Comparison of ENCODE assay signal across 13 cellular contexts in the genomic region with DNA sequence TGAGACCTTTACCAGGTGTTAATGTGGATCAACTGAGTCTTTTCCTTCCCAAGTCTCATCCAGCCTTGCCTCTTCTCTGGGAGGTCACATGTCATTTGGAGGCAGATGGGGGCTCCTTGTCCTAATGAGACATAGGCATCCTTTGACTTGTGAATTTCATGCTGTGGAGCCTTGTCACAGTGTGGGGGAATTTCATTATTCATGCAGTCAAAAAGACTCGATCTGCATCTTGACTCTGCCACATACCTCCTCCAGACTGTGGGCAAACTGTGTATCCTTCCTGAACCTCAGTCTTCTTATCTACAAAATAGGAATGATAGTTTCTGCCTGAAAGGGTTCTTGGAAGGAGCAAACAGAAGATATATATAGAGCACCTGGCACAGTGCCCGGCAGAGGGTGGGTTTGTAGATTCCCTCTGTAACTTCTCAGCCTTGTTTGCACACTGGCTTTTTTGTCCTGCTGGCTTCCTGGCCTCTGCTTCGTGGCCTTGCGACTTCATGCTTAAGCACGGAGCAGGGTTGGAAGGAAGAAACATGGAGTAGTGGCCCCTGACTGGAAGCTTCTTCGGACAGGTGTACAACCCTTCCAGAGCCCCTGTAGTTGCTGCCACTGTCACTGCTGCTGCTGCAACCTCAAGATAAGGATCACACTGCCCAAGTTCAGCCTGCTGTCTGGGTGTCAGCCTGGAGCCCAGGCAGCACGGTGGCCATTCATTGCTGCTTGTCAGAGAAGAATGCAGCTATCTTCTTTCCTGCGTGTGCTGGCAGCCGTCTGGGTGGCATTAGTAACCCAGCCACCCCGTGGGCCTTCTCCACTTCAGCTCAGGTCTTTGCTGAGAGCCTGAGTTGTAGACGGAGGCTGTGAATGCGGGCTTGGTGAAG.
DNase-seq lines count a peak whose midpoint lies in the region; ATAC-seq and TF ChIP-seq lines count a peak whose summit lies in the region.
"Had no signal": no experiment of that assay in that cellular context is flagged by ENCODE, and none has a peak within 500 bp of the region (broad histone marks: within the 10 kb centered on the region; RNA-seq: fewer than 3 reads in every experiment).

No MANE protein-coding gene starts in this region.

- H3K4me3 ChIP-seq in fibroblast of pulmonary artery (replicated peaks; ENCODE audit: low read depth, low read length) = no peak overlapping the region

- H3K4me3 Mint-ChIP-seq in stimulated activated effector memory CD8-positive, alpha-beta T cell treated with anti-CD3 and anti-CD28 coated beads, Interleukin-12 subunit alpha, Interleukin-12 subunit beta, amount 100 ng/mL, for 72 hours = no peak overlapping the region
- H3K4me3 Mint-ChIP-seq: neural crest cell had no signal

- DNase-seq in NCI-H345 treated with DMSO at 0.1 percent for 48 hours (lab: John Stamatoyannopoulos, UW; ENCODE audit: unreplicated experiment) (peak; percentile 6), NCI-H345 (lab: John Stamatoyannopoulos, UW) (no peak), UCSD-AML1 (lab: John Stamatoyannopoulos, UW; ENCODE audit: unreplicated experiment) (peak; percentile 72), fibroblast of pulmonary artery (ENCODE audit: low read depth) (peak; percentile 60)
- DNase-seq in stimulated activated effector memory CD8-positive, alpha-beta T cell treated with anti-CD3 and anti-CD28 coated beads, Interleukin-12 subunit alpha, Interleukin-12 subunit beta, amount 100 ng/mL, for 72 hours (ENCODE audit: low spot score in 2 of 2) = no peak
- DNase-seq: activated naive CD4-positive, alpha-beta T cell; NCI-H1417 treated with DMSO at 0.1 percent for 48 hours; stimulated activated CD4-positive, alpha-beta T cell treated with anti-CD3 and anti-CD28 coated beads, Interleukin-4, amount 100 ng/mL, for 24 hours had no signal

- H3K9me3 Mint-ChIP-seq in stimulated activated effector memory CD8-positive, alpha-beta T cell treated with anti-CD3 and anti-CD28 coated beads, Interleukin-12 subunit alpha, Interleukin-12 subunit beta, amount 100 ng/mL, for 72 hours = no peaks in the 10 kb centered on the region
- H3K9me3 Mint-ChIP-seq: neural crest cell had no signal

- peak overlapping the region; percentile 79 for H3K27ac Mint-ChIP-seq in stimulated activated effector memory CD8-positive, alpha-beta T cell treated with anti-CD3 and anti-CD28 coated beads, Interleukin-12 subunit alpha, Interleukin-12 subunit beta, amount 100 ng/mL, for 72 hours

- peaks cover 37% of the 10 kb centered on the region for H3K4me1 Mint-ChIP-seq in stimulated activated effector memory CD8-positive, alpha-beta T cell treated with anti-CD3 and anti-CD28 coated beads, Interleukin-12 subunit alpha, Interleukin-12 subunit beta, amount 100 ng/mL, for 72 hours

- TF ChIP-seq CTCF in fibroblast of pulmonary artery (IDR thresholded peaks at IDR 0.05; ENCODE audit: low read length, missing control alignments) = no peak

- H3K36me3 Mint-ChIP-seq in stimulated activated effector memory CD8-positive, alpha-beta T cell treated with anti-CD3 and anti-CD28 coated beads, Interleukin-12 subunit alpha, Interleukin-12 subunit beta, amount 100 ng/mL, for 72 hours = peaks cover 100% of the 10 kb centered on the region

- ATAC-seq in stimulated activated effector memory CD8-positive, alpha-beta T cell treated with anti-CD3 and anti-CD28 coated beads, Interleukin-12 subunit alpha, Interleukin-12 subunit beta, amount 100 ng/mL, for 72 hours = no peak
- ATAC-seq in GM19455 (IDR thresholded peaks at IDR 0.05; ENCODE audit: unreplicated experiment) = no peak
- no peak for ATAC-seq in HG02973 (IDR thresholded peaks at IDR 0.05; ENCODE audit: unreplicated experiment)
- ATAC-seq in HG03457 (IDR thresholded peaks at IDR 0.05; ENCODE audit: unreplicated experiment) = no peak
- ATAC-seq: activated CD4-positive, CD25-positive, alpha-beta regulatory T cell treated with anti-CD3 and anti-CD28 coated beads, Interleukin-2, amount 50 U/mL, for 24 hours had no signal

Comparison
In these comparisons a context has a peak if more than half of its experiments do, and no peak if none do; other contexts are left out.
1. DNase-seq: peak in NCI-H345 treated with DMSO at 0.1 percent for 48 hours (single experiment), UCSD-AML1 (single experiment) and fibroblast of pulmonary artery (single experiment); none in NCI-H345 (single experiment) and stimulated activated effector memory CD8-positive, alpha-beta T cell treated with anti-CD3 and anti-CD28 coated beads, Interleukin-12 subunit alpha, Interleukin-12 subunit beta, amount 100 ng/mL, for 72 hours (0 of 2).